Comparison of ENCODE assay signal across 27 cellular contexts in the genomic region with DNA sequence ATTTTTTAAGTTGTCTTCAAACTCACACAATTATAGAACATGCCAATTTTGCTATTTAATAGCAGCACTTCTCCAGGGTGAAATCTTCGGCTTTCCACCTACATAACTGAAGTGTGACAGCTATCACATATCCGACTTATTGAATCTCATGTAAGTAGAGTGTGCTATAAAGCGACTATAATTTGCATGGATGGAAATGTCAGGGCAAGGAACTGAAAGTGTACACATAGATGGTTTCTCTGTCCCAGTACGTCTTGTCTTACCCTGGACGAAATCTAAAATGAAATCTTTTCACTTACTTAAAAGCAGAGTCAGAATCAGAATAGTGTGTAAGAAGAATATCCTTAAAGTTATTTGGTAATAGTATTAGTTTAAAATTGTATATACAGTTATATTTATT.
"Had no signal": no experiment of that assay in that cellular context is flagged by ENCODE, and none has a peak within 500 bp of the region (broad histone marks: within the 10 kb centered on the region; RNA-seq: fewer than 3 reads in every experiment).

No MANE protein-coding gene starts in this region.

- H3K27ac ChIP-seq: ascending aorta, body of pancreas, PC-9 had no signal

- H3K4me3 Mint-ChIP-seq: activated CD8-positive, alpha-beta T cell treated with anti-CD3 and anti-CD28 coated beads, Interleukin-2, amount 10 ng/mL, durations not matched to agents 7 days and 5 days; activated naive CD8-positive, alpha-beta T cell treated with anti-CD3 and anti-CD28 coated beads, Interleukin-2, amount 50 U/mL, for 24 hours; activated T-cell treated with anti-CD3 and anti-CD28 coated beads, Interleukin-2, amount 50 U/mL, for 24 hours; activated T-helper 1 cell treated with anti-CD3 and anti-CD28 coated beads, Interleukin-12 subunit alpha, Interleukin-12 subunit beta, Interleukin-2, Interleukin-4 antibody, amounts not matched to agents 30 ng/mL and 10 ng/mL and 1 ng/mL, durations not matched to agents 14 hours and 24 hours and 36 hours; T-helper 17 cell; WTC11 had no signal

- ATAC-seq: activated CD8-positive, alpha-beta T cell treated with anti-CD3 and anti-CD28 coated beads, Interleukin-2, amount 10 ng/mL, durations not matched to agents 7 days and 5 days; activated naive CD4-positive, alpha-beta T cell treated with anti-CD3 and anti-CD28 coated beads, Interleukin-2, amount 50 U/mL, for 72 hours; activated naive CD8-positive, alpha-beta T cell treated with anti-CD3 and anti-CD28 coated beads, Interleukin-2, amount 50 U/mL, for 24 hours; body of pancreas; T-helper 17 cell; WTC11 had no signal

- H3K27me3 ChIP-seq: ascending aorta, body of pancreas had no signal

- H3K4me1 ChIP-seq: ascending aorta had no signal

- H3K9me3 Mint-ChIP-seq: activated naive CD4-positive, alpha-beta T cell treated with anti-CD3 and anti-CD28 coated beads, Interleukin-2, amount 50 U/mL, for 72 hours; activated naive CD8-positive, alpha-beta T cell treated with anti-CD3 and anti-CD28 coated beads, Interleukin-2, amount 50 U/mL, for 24 hours; activated T-cell treated with anti-CD3 and anti-CD28 coated beads, Interleukin-2, amount 50 U/mL, for 24 hours; activated T-helper 1 cell treated with anti-CD3 and anti-CD28 coated beads, Interleukin-12 subunit alpha, Interleukin-12 subunit beta, Interleukin-2, Interleukin-4 antibody, amounts not matched to agents 30 ng/mL and 10 ng/mL and 1 ng/mL, durations not matched to agents 14 hours and 24 hours and 36 hours; WTC11 had no signal

- DNase-seq: activated CD4-positive, alpha-beta T cell treated with anti-CD3 and anti-CD28 coated beads for 48 hours; activated CD4-positive, alpha-beta T cell treated with anti-CD3 and anti-CD28 coated beads, Interleukin-2, amount 50 U/mL, for 4 hours; activated CD4-positive, CD25-positive, alpha-beta regulatory T cell treated with anti-CD3 and anti-CD28 coated beads, Interleukin-2, amount 50 U/mL, for 72 hours; activated CD8-positive, alpha-beta T cell treated with anti-CD3 and anti-CD28 coated beads, Interleukin-2, amount 10 ng/mL, durations not matched to agents 7 days and 5 days; activated effector memory CD4-positive, alpha-beta T cell treated with anti-CD3 and anti-CD28 coated beads, Interleukin-2, amount 50 U/mL, for 16 hours; activated naive CD4-positive, alpha-beta T cell treated with Interleukin-2 at 50 U/mL for 16 hours; activated naive CD8-positive, alpha-beta T cell treated with anti-CD3 and anti-CD28 coated beads, Interleukin-2, amount 50 U/mL, for 24 hours; activated T-cell treated with anti-CD3 and anti-CD28 coated beads, Interleukin-2, amount 50 U/mL, for 24 hours; amniotic stem cell; body of pancreas; central memory CD4-positive, alpha-beta T cell; NCI-H1048; NCI-H146; NCI-H187 treated with DMSO at 0.1 percent for 48 hours; NCI-H2081 treated with DMSO at 0.1 percent for 48 hours; NCI-H2171; NCI-H226; NCI-H69; PC-9; SIG-M5; T-helper 17 cell; T-helper 9 cell had no signal

- H3K4me2 ChIP-seq: PC-9 had no signal

- H3K36me3 ChIP-seq: ascending aorta had no signal

- H3K27ac Mint-ChIP-seq: activated CD8-positive, alpha-beta T cell treated with anti-CD3 and anti-CD28 coated beads, Interleukin-2, amount 10 ng/mL, durations not matched to agents 7 days and 5 days; activated naive CD4-positive, alpha-beta T cell treated with anti-CD3 and anti-CD28 coated beads, Interleukin-2, amount 50 U/mL, for 72 hours; activated naive CD8-positive, alpha-beta T cell treated with anti-CD3 and anti-CD28 coated beads, Interleukin-2, amount 50 U/mL, for 24 hours; activated T-cell treated with anti-CD3 and anti-CD28 coated beads, Interleukin-2, amount 50 U/mL, for 24 hours; activated T-helper 1 cell treated with anti-CD3 and anti-CD28 coated beads, Interleukin-12 subunit alpha, Interleukin-12 subunit beta, Interleukin-2, Interleukin-4 antibody, amounts not matched to agents 30 ng/mL and 10 ng/mL and 1 ng/mL, durations not matched to agents 14 hours and 24 hours and 36 hours; T-helper 17 cell; WTC11 had no signal

- H3K9me3 ChIP-seq: ascending aorta, body of pancreas had no signal

- H3K27me3 Mint-ChIP-seq: activated naive CD8-positive, alpha-beta T cell treated with anti-CD3 and anti-CD28 coated beads, Interleukin-2, amount 50 U/mL, for 24 hours; activated T-cell treated with anti-CD3 and anti-CD28 coated beads, Interleukin-2, amount 50 U/mL, for 24 hours; T-helper 17 cell had no signal

- H3K4me3 ChIP-seq: ascending aorta, body of pancreas, PC-9 had no signal

- FAIRE-seq: bronchial epithelial cell had no signal

- H3K4me1 Mint-ChIP-seq: activated naive CD8-positive, alpha-beta T cell treated with anti-CD3 and anti-CD28 coated beads, Interleukin-2, amount 50 U/mL, for 24 hours; T-helper 17 cell had no signal

- H2AFZ ChIP-seq: PC-9 had no signal

- H3K36me3 Mint-ChIP-seq: activated naive CD4-positive, alpha-beta T cell treated with anti-CD3 and anti-CD28 coated beads, Interleukin-2, amount 50 U/mL, for 72 hours; WTC11 had no signal
